ENCODE assay signal across 8 cellular contexts in genomic region chr10:119724630-119725549, GRCh38. TPM values are rescaled to one million over a fixed set of nuclear protein-coding genes. Genes with fewer than 3 reads are reported as not detected.
DNase-seq lines count a peak whose midpoint lies in the region; ATAC-seq and TF ChIP-seq lines count a peak whose summit lies in the region.

No MANE protein-coding gene starts in this region.

- ATAC-seq in activated T-cell treated with anti-CD3 and anti-CD28 coated beads, Interleukin-2, amount 50 U/mL, for 72 hours (replicated peaks in 1 of 2), result no peak
- ATAC-seq in HG02885 (IDR thresholded peaks at IDR 0.05; ENCODE audit: poor library complexity, unreplicated experiment) (peak; percentile 1), PC-3 (peak; percentile 4; the same call in 1 of the 2 replicates)

- peak overlapping the region; percentile 79 to 88 for H3K4me3 Mint-ChIP-seq in activated T-cell treated with anti-CD3 and anti-CD28 coated beads, Interleukin-2, amount 50 U/mL, for 72 hours

- H3K27ac ChIP-seq in PC-3 (ENCODE audit: low read length), result peak overlapping the region; percentile 68
- peak overlapping the region; percentile 87 to 95 for H3K27ac ChIP-seq in coronary artery
- peak overlapping the region; percentile 90 for H3K27ac ChIP-seq in mesenchymal stem cell (ENCODE audit: low read length, poor library complexity, severe bottlenecking)
- peak overlapping the region; percentile 89 for H3K27ac ChIP-seq in urinary bladder (ENCODE audit: low read depth)

- H3K9ac ChIP-seq in PC-3 (ENCODE audit: low read length) (peak overlapping the region; percentile 90), mesenchymal stem cell (ENCODE audit: low read length) (peak overlapping the region; percentile 90)

- H3K18ac ChIP-seq in mesenchymal stem cell (ENCODE audit: low read depth in 1 of 2, low read length in 2 of 2), result peak overlapping the region; percentile 85 to 96

- POLR2A ChIA-PET in PC-3 (lab: Charles Lee; ENCODE audit: unreplicated experiment), result interaction anchor here (0.5 to 0.7 kb wide), 4 partner anchors 20 to 515 kb away, joined by 3 to 13 read pairs (median 6); no protein-coding TSS in a partner anchor

- H3K9me2 ChIP-seq in PC-3 (replicated peaks; ENCODE audit: low read length), result no peaks in the 10 kb centered on the region

- H3K23ac ChIP-seq in mesenchymal stem cell (ENCODE audit: low read length in 2 of 2), result peak overlapping the region in 1 of 2 experiments; percentile 83

- peak overlapping the region in 1 of 2 experiments; percentile 96 for H3K4ac ChIP-seq in mesenchymal stem cell (ENCODE audit: low read depth in 1 of 2, low read length in 2 of 2)

- TF ChIP-seq CTCF in PC-3 (conservative IDR thresholded peaks at IDR 0.05; ENCODE audit: low read depth, low read length) (no peak), coronary artery (IDR thresholded peaks at IDR 0.05) (no peak)

- H3K27me3 ChIP-seq in PC-3 (ENCODE audit: low read length), result no peaks in the 10 kb centered on the region
- H3K27me3 ChIP-seq in mesenchymal stem cell (ENCODE audit: control insufficient read depth in 1 of 2, insufficient read depth in 1 of 2, low read length in 2 of 2), result no peaks in the 10 kb centered on the region

- H3K4me1 ChIP-seq in PC-3 (ENCODE audit: insufficient read depth, low read length) (peaks cover 24% of the 10 kb centered on the region), mesenchymal stem cell (ENCODE audit: control insufficient read depth, insufficient read depth, low read depth, low read length) (peaks cover 16% of the 10 kb centered on the region), urinary bladder (ENCODE audit: insufficient read depth) (no peaks in the 10 kb centered on the region)

- H3K79me2 ChIP-seq in PC-3 (ENCODE audit: low read length), result peaks cover 34% of the 10 kb centered on the region

- H2BK120ac ChIP-seq in mesenchymal stem cell (ENCODE audit: low read depth, low read length), result peak overlapping the region; percentile 62

- no peak for DNase-seq in activated T-cell treated with anti-CD3 and anti-CD28 coated beads, Interleukin-2, amount 50 U/mL, for 72 hours
- DNase-seq in activated T-cell treated with anti-CD3 and anti-CD28 coated beads, Interleukin-2, amount 50 U/mL, for 1 hour, result no peak
- DNase-seq in PC-3, result no peak
- DNase-seq in coronary artery (ENCODE audit: low spot score), result no peak
- peak; percentile 35 for DNase-seq in mesenchymal stem cell
- DNase-seq in stimulated activated CD4-positive, alpha-beta T cell treated with anti-CD3 and anti-CD28 coated beads, Interleukin-1b, Interleukin-23, amount 100 ng/mL, for 48 hours, result no peak

- intact Hi-C loops in PC-3 (cut with micrococcal nuclease), result loop anchor here (2.0 to 5.0 kb wide), 2 partner anchors 70 to 128 kb away; partner anchors contain the start of gene TIAL1

- no peaks in the 10 kb centered on the region for H3K9me3 ChIP-seq in PC-3 (ENCODE audit: low read length)
- no peaks in the 10 kb centered on the region for H3K9me3 ChIP-seq in mesenchymal stem cell (ENCODE audit: control insufficient read depth, low read length)

- peak overlapping the region; percentile 84 for H2AK5ac ChIP-seq in mesenchymal stem cell (ENCODE audit: low read length, severe bottlenecking)

- H3K4me2 ChIP-seq in PC-3 (ENCODE audit: low read length) (peak overlapping the region; percentile 99), mesenchymal stem cell (ENCODE audit: low read length, poor library complexity, severe bottlenecking) (peak overlapping the region; percentile 88)

- H3K79me1 ChIP-seq in mesenchymal stem cell (replicated peaks; ENCODE audit: low read length, poor library complexity, severe bottlenecking), result peaks cover 9% of the 10 kb centered on the region

- BruUV-seq in PC-3 (replicated peaks; lab: Mats Ljungman, UMichigan), result TSS peak; percentile 84

- H2AFZ ChIP-seq in PC-3 (ENCODE audit: low read length) (peak overlapping the region; percentile 77), mesenchymal stem cell (ENCODE audit: low read depth, low read length) (peak overlapping the region; percentile 96)

- H4K91ac ChIP-seq in mesenchymal stem cell (ENCODE audit: low read length), result peak overlapping the region; percentile 95

- no peaks in the 10 kb centered on the region for H3K27me3 Mint-ChIP-seq in activated T-cell treated with anti-CD3 and anti-CD28 coated beads, Interleukin-2, amount 50 U/mL, for 72 hours (ENCODE audit: low read depth)

- no peak overlapping the region for H2BK12ac ChIP-seq in mesenchymal stem cell (ENCODE audit: low read length in 2 of 2)

- peaks cover 4% of the 10 kb centered on the region in 2 donors for H3K36me3 Mint-ChIP-seq in activated T-cell treated with anti-CD3 and anti-CD28 coated beads, Interleukin-2, amount 50 U/mL, for 72 hours (ENCODE audit: insufficient read depth in 2 of 2)

- peak overlapping the region; percentile 70 for H2BK15ac ChIP-seq in mesenchymal stem cell (ENCODE audit: low read depth, poor library complexity, severe bottlenecking)

- H3F3A ChIP-seq in PC-3 (ENCODE audit: low read length, unreplicated experiment), result no peaks in the 10 kb centered on the region

- WGBS in mesenchymal stem cell, result 45% methylated on average over 19 of the region's 20 CpGs
- WGBS in urinary bladder, result 20% methylated on average over 20 of the region's 20 CpGs

- H3K4me3 ChIP-seq in PC-3 (ENCODE audit: low read length) (peak overlapping the region; percentile 82), coronary artery (peak overlapping the region; percentile 93), mesenchymal stem cell (ENCODE audit: insufficient read depth in 1 of 2, low read depth in 1 of 2, low read length in 2 of 2) (peak overlapping the region; percentile 74 to 93), urinary bladder (ENCODE audit: low read depth, low read length) (peak overlapping the region; percentile 97)

- H3K4me1 Mint-ChIP-seq in activated T-cell treated with anti-CD3 and anti-CD28 coated beads, Interleukin-2, amount 50 U/mL, for 72 hours (ENCODE audit: low read depth), result peaks cover 47% of the 10 kb centered on the region

- H4K8ac ChIP-seq in mesenchymal stem cell (ENCODE audit: low read length), result peak overlapping the region; percentile 98

- H3K36me3 ChIP-seq in PC-3 (ENCODE audit: low read depth, low read length) (no peaks in the 10 kb centered on the region), mesenchymal stem cell (ENCODE audit: control insufficient read depth in 1 of 2, insufficient read depth in 2 of 2, low read depth in 1 of 2, low read length in 2 of 2) (no peaks in the 10 kb centered on the region), urinary bladder (ENCODE audit: insufficient read depth) (no peaks in the 10 kb centered on the region)

- H2BK5ac ChIP-seq in mesenchymal stem cell (ENCODE audit: low read depth, low read length, poor library complexity, severe bottlenecking), result peak overlapping the region; percentile 52

- H3K9me3 Mint-ChIP-seq in activated T-cell treated with anti-CD3 and anti-CD28 coated beads, Interleukin-2, amount 50 U/mL, for 72 hours, result no peaks in the 10 kb centered on the region

- CTCF ChIA-PET in PC-3 (lab: Charles Lee), result interaction anchor here (0.9 to 1.3 kb wide), 3 partner anchors 38 to 134 kb away, joined by 4 to 6 read pairs (median 6); no protein-coding TSS in a partner anchor

- peak overlapping the region in 1 of 2 experiments; percentile 90 for H3K14ac ChIP-seq in mesenchymal stem cell (ENCODE audit: low read length in 2 of 2)

- H4K20me1 ChIP-seq in PC-3 (ENCODE audit: low read length), result peaks cover 8% of the 10 kb centered on the region; the same call in 1 of the 2 replicates

- H3K27ac Mint-ChIP-seq in activated T-cell treated with anti-CD3 and anti-CD28 coated beads, Interleukin-2, amount 50 U/mL, for 72 hours, result no peak overlapping the region

RNA-seq across cellular contexts. Expression of gene INPP5F, which starts 1.0 kb away (rescaled TPM):
- 10 to 100 TPM; 12.9 to 15.0 TPM for total RNA-seq in activated T-cell treated with anti-CD3 and anti-CD28 coated beads, Interleukin-2, amount 50 U/mL, for 72 hours
- total RNA-seq in PC-3 (2014; rRNA removed), result 8.1 and 8.2 TPM in 2 replicates
- polyA plus RNA-seq in mesenchymal stem cell (2013, experiment 1 of 2), result 24.1 TPM
- polyA plus RNA-seq in mesenchymal stem cell (2013, experiment 2 of 2), result 25.7 TPM
- 58.3 TPM for total RNA-seq in urinary bladder
- 11.6 TPM for polyA plus RNA-seq in urinary bladder

Comparison
In these comparisons a context has a peak if more than half of its experiments do, and no peak if none do; other contexts are left out.
1. ATAC-seq: peak in HG02885 (single experiment) and PC-3 (single experiment); none in activated T-cell treated with anti-CD3 and anti-CD28 coated beads, Interleukin-2, amount 50 U/mL, for 72 hours (0 of 2).
2. Peak in every context shown above with its lines, with median percentiles within 50 percentile points of each other: H3K27ac ChIP-seq and H3K4me3 ChIP-seq.